Comparison of ENCODE assay signal across 8 cellular contexts in the genomic region with DNA sequence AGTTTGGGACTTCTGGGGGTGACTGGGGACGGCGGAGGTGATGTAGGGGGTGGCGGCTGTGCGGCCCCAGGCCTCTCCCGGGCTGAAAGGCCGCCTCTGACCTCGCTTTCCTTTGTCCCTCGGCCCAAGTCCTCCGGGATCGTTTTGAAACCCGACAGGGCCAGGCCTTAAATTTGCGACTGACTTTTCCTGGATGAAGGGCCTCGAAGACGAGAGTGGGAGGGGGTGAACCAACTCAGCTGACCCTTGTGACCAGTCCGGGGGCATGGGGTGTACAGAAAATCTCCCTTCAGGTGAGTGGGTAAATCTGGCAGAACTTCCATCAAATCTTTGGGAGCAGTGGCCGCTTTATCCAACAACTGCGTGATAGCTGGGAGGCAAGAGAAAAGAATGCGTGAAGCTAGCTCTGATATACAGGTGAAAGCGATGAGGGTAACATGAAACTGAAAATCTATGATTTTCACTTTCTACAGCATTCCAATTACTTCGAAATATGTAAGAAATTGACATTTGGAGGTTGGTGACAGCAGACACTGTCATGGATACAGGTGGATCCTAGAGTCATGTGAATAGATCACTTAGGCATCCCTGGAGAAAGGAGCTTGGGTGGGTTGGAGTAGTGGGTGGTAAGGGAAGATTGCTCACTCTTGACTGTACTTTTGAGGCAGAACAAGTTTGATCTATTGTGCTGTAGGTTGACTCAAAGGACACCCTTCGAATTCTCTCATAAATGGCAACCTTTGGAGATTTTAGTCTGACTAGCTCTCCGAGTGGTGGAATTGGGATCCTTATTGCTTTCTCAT. TPM values are rescaled to one million over a fixed set of nuclear protein-coding genes. Genes with fewer than 3 reads are reported as not detected.
DNase-seq lines count a peak whose midpoint lies in the region; ATAC-seq and TF ChIP-seq lines count a peak whose summit lies in the region.

No MANE protein-coding gene starts in this region.

- CTCF ChIA-PET in activated CD8-positive, alpha-beta T cell treated with anti-CD3 and anti-CD28 coated beads, Interleukin-2, amount 10 ng/mL, durations not matched to agents 7 days and 5 days (lab: Charles Lee), result interaction anchor here (0.6 to 14.0 kb wide), 58 partner anchors 9 to 786 kb away, joined by 3 to 1017 read pairs (median 8); a partner anchor contains a TSS

- no peaks in the 10 kb centered on the region for H3K9me3 ChIP-seq in iPS DF 6.9 (ENCODE audit: control insufficient read depth, insufficient read depth, low read length)

- peaks cover 42% of the 10 kb centered on the region for H3K4me1 Mint-ChIP-seq in activated CD8-positive, alpha-beta T cell treated with anti-CD3 and anti-CD28 coated beads, Interleukin-2, amount 10 ng/mL, durations not matched to agents 7 days and 5 days (ENCODE audit: low read depth)
- H3K4me1 Mint-ChIP-seq in stimulated activated effector memory CD8-positive, alpha-beta T cell treated with anti-CD3 and anti-CD28 coated beads, Interleukin-12 subunit alpha, Interleukin-12 subunit beta, amount 100 ng/mL, for 72 hours, result peaks cover 46% of the 10 kb centered on the region

- no peaks in the 10 kb centered on the region for H3K27me3 Mint-ChIP-seq in activated CD8-positive, alpha-beta T cell treated with anti-CD3 and anti-CD28 coated beads, Interleukin-2, amount 10 ng/mL, durations not matched to agents 7 days and 5 days (ENCODE audit: low read depth)

- H3K27ac ChIP-seq in iPS DF 6.9 (ENCODE audit: low read length), result no peak overlapping the region

- DNase-seq in NCI-H82 (lab: John Stamatoyannopoulos, UW) (peak; percentile 50), NCI-H82 treated with DMSO at 0.1 percent for 48 hours (lab: John Stamatoyannopoulos, UW; ENCODE audit: unreplicated experiment) (no peak), iPS DF 6.9 (ENCODE audit: low read depth, low spot score) (no peak), GM20000 (ENCODE audit: low spot score) (no peak), NAMALWA (ENCODE audit: low spot score) (no peak)
- no peak for DNase-seq in activated CD8-positive, alpha-beta T cell treated with anti-CD3 and anti-CD28 coated beads, Interleukin-2, amount 10 ng/mL, durations not matched to agents 7 days and 5 days
- no peak for DNase-seq in stimulated activated effector memory CD8-positive, alpha-beta T cell treated with anti-CD3 and anti-CD28 coated beads, Interleukin-12 subunit alpha, Interleukin-12 subunit beta, amount 100 ng/mL, for 72 hours (ENCODE audit: low spot score in 2 of 2)

- H3K27me3 ChIP-seq in iPS DF 6.9 (ENCODE audit: control insufficient read depth, insufficient read depth, low read length), result no peaks in the 10 kb centered on the region

- no CpG with 5 or more reads among the region's 22 CpGs for WGBS in iPS DF 6.9 (ENCODE audit: insufficient coverage, insufficient read length)

- H3K4me1 ChIP-seq in iPS DF 6.9 (ENCODE audit: control insufficient read depth, insufficient read depth, low read length), result peaks cover 4% of the 10 kb centered on the region; the same call in 1 of the 2 replicates

- H3K4me3 ChIP-seq in iPS DF 6.9 (ENCODE audit: low read length), result peak overlapping the region; percentile 77

- no peak for TF ChIP-seq CTCF in GM20000 (IDR thresholded peaks at IDR 0.05; ENCODE audit: extremely low read depth, missing control alignments)

- POLR2A ChIA-PET in activated CD8-positive, alpha-beta T cell treated with anti-CD3 and anti-CD28 coated beads, Interleukin-2, amount 10 ng/mL, durations not matched to agents 7 days and 5 days (lab: Charles Lee), result interaction anchor here (0.6 to 4.0 kb wide), 15 partner anchors 9 to 559 kb away, joined by 3 to 32 read pairs (median 4); a partner anchor contains a TSS

- no peaks in the 10 kb centered on the region for H3K36me3 ChIP-seq in iPS DF 6.9 (ENCODE audit: control insufficient read depth, insufficient read depth, low read length)

- H3K36me3 Mint-ChIP-seq in activated CD8-positive, alpha-beta T cell treated with anti-CD3 and anti-CD28 coated beads, Interleukin-2, amount 10 ng/mL, durations not matched to agents 7 days and 5 days (ENCODE audit: low read depth), result peaks cover 17% of the 10 kb centered on the region
- H3K36me3 Mint-ChIP-seq in stimulated activated effector memory CD8-positive, alpha-beta T cell treated with anti-CD3 and anti-CD28 coated beads, Interleukin-12 subunit alpha, Interleukin-12 subunit beta, amount 100 ng/mL, for 72 hours, result peaks cover 9% of the 10 kb centered on the region

- H3K9me3 Mint-ChIP-seq in activated CD8-positive, alpha-beta T cell treated with anti-CD3 and anti-CD28 coated beads, Interleukin-2, amount 10 ng/mL, durations not matched to agents 7 days and 5 days (ENCODE audit: insufficient read depth), result no peaks in the 10 kb centered on the region
- no peaks in the 10 kb centered on the region for H3K9me3 Mint-ChIP-seq in stimulated activated effector memory CD8-positive, alpha-beta T cell treated with anti-CD3 and anti-CD28 coated beads, Interleukin-12 subunit alpha, Interleukin-12 subunit beta, amount 100 ng/mL, for 72 hours

- no peak for ATAC-seq in activated CD8-positive, alpha-beta T cell treated with anti-CD3 and anti-CD28 coated beads, Interleukin-2, amount 10 ng/mL, durations not matched to agents 7 days and 5 days
- ATAC-seq in stimulated activated effector memory CD8-positive, alpha-beta T cell treated with anti-CD3 and anti-CD28 coated beads, Interleukin-12 subunit alpha, Interleukin-12 subunit beta, amount 100 ng/mL, for 72 hours, result no peak
- no peak for ATAC-seq in HG03280 (IDR thresholded peaks at IDR 0.05; ENCODE audit: unreplicated experiment)

- H3K4me3 Mint-ChIP-seq in activated CD8-positive, alpha-beta T cell treated with anti-CD3 and anti-CD28 coated beads, Interleukin-2, amount 10 ng/mL, durations not matched to agents 7 days and 5 days, result peak overlapping the region; percentile 100
- peak overlapping the region; percentile 93 for H3K4me3 Mint-ChIP-seq in stimulated activated effector memory CD8-positive, alpha-beta T cell treated with anti-CD3 and anti-CD28 coated beads, Interleukin-12 subunit alpha, Interleukin-12 subunit beta, amount 100 ng/mL, for 72 hours

- H3K27ac Mint-ChIP-seq in activated CD8-positive, alpha-beta T cell treated with anti-CD3 and anti-CD28 coated beads, Interleukin-2, amount 10 ng/mL, durations not matched to agents 7 days and 5 days, result peak overlapping the region; percentile 97
- peak overlapping the region; percentile 99 for H3K27ac Mint-ChIP-seq in stimulated activated effector memory CD8-positive, alpha-beta T cell treated with anti-CD3 and anti-CD28 coated beads, Interleukin-12 subunit alpha, Interleukin-12 subunit beta, amount 100 ng/mL, for 72 hours

RNA-seq across cellular contexts. Expression of a gene that starts 0.9 kb away (rescaled TPM):
- total RNA-seq in activated CD8-positive, alpha-beta T cell treated with anti-CD3 and anti-CD28 coated beads, Interleukin-2, amount 10 ng/mL, durations not matched to agents 7 days and 5 days, result 10 to 100 TPM; 55.0 to 64.5 TPM

RNA-seq across cellular contexts. Expression of a gene that starts 49.0 kb away (rescaled TPM):
- total RNA-seq in activated CD8-positive, alpha-beta T cell treated with anti-CD3 and anti-CD28 coated beads, Interleukin-2, amount 10 ng/mL, durations not matched to agents 7 days and 5 days, result 10 to 100 TPM; 33.2 to 35.9 TPM
